ENCODE assay signal across 8 cellular contexts in genomic region chr20:37316116-37316774, GRCh38. TPM values are rescaled to one million over a fixed set of nuclear protein-coding genes. Genes with fewer than 3 reads are reported as not detected.
DNase-seq lines count a peak whose midpoint lies in the region; ATAC-seq, FAIRE-seq and TF ChIP-seq lines count a peak whose summit lies in the region.

No MANE protein-coding gene starts in this region.

- no peak for TF ChIP-seq CTCF in neural progenitor cell (IDR thresholded peaks at IDR 0.05)

- peak; percentile 80 for ATAC-seq in GM19372 (IDR thresholded peaks at IDR 0.05; ENCODE audit: low read depth, unreplicated experiment)
- peak; percentile 80 for ATAC-seq in HG03521 (IDR thresholded peaks at IDR 0.05; ENCODE audit: unreplicated experiment)

- peak overlapping the region; percentile 52 to 88 (median 77) for H3K27ac ChIP-seq in BLaER1 treated with 17β-estradiol and CSF1 and Interleukin-3, amounts not matched to agents 10 nM and 100 nM
- peak overlapping the region; percentile 38 for H3K27ac ChIP-seq in neural progenitor cell

- DNase-seq in activated naive CD8-positive, alpha-beta T cell treated with anti-CD3 and anti-CD28 coated beads for 36 hours: peak; percentile 13
- peak; percentile 27 for DNase-seq in neural progenitor cell (ENCODE audit: low spot score)
- DNase-seq in urothelium cell line (ENCODE audit: low spot score): no peak
- DNase-seq in DMS53 (lab: John Stamatoyannopoulos, UW): no peak
- DNase-seq in globus pallidus (ENCODE audit: low spot score): no peak

- H3K36me3 Mint-ChIP-seq in activated naive CD8-positive, alpha-beta T cell treated with anti-CD3 and anti-CD28 coated beads for 36 hours: peaks cover 6% of the 10 kb centered on the region
- H3K36me3 Mint-ChIP-seq in neural progenitor cell: peaks cover 17% of the 10 kb centered on the region

- H3K4me2 ChIP-seq in BLaER1 treated with 17β-estradiol and CSF1 and Interleukin-3, amounts not matched to agents 10 nM and 100 nM: peak overlapping the region; percentile 81 to 90 (median 87)
- H3K4me2 ChIP-seq in neural progenitor cell: no peak overlapping the region

- H3K27me3 ChIP-seq in BLaER1 treated with 17β-estradiol and CSF1 and Interleukin-3, amounts not matched to agents 10 nM and 100 nM: no peaks in the 10 kb centered on the region
- H3K27me3 ChIP-seq in neural progenitor cell: no peaks in the 10 kb centered on the region

- no peaks in the 10 kb centered on the region for H3K27me3 Mint-ChIP-seq in activated naive CD8-positive, alpha-beta T cell treated with anti-CD3 and anti-CD28 coated beads for 36 hours
- peaks cover 12% of the 10 kb centered on the region for H3K27me3 Mint-ChIP-seq in neural progenitor cell (ENCODE audit: insufficient read depth, low read depth)

- peaks cover 9 to 68% (median 36%) of the 10 kb centered on the region in 11 experiments; a peak in 18 of 22 replicates for H4K20me1 ChIP-seq in BLaER1 treated with 17β-estradiol and CSF1 and Interleukin-3, amounts not matched to agents 10 nM and 100 nM
- H4K20me1 ChIP-seq in neural progenitor cell (ENCODE audit: low read depth): peaks cover 3% of the 10 kb centered on the region

- peak overlapping the region; percentile 74 for H3K27ac Mint-ChIP-seq in activated naive CD8-positive, alpha-beta T cell treated with anti-CD3 and anti-CD28 coated beads for 36 hours
- H3K27ac Mint-ChIP-seq in neural progenitor cell: peak overlapping the region; percentile 59

- H3K4me3 Mint-ChIP-seq in activated naive CD8-positive, alpha-beta T cell treated with anti-CD3 and anti-CD28 coated beads for 36 hours: no peak overlapping the region
- no peak overlapping the region for H3K4me3 Mint-ChIP-seq in neural progenitor cell

- peaks cover 24% of the 10 kb centered on the region for H3F3A ChIP-seq in neural progenitor cell (ENCODE audit: low read depth)

- peaks cover 31% of the 10 kb centered on the region for H3K4me1 Mint-ChIP-seq in activated naive CD8-positive, alpha-beta T cell treated with anti-CD3 and anti-CD28 coated beads for 36 hours
- peaks cover 46% of the 10 kb centered on the region for H3K4me1 Mint-ChIP-seq in neural progenitor cell

- peaks cover 70 to 94% (median 78%) of the 10 kb centered on the region in 10 experiments for H3K4me1 ChIP-seq in BLaER1 treated with 17β-estradiol and CSF1 and Interleukin-3, amounts not matched to agents 10 nM and 100 nM
- H3K4me1 ChIP-seq in neural progenitor cell: peaks cover 43% of the 10 kb centered on the region

- H3K4me3 ChIP-seq in BLaER1 treated with 17β-estradiol and CSF1 and Interleukin-3, amounts not matched to agents 10 nM and 100 nM: peak overlapping the region in 6 of 10 experiments; percentile 7 to 36 (median 14); a peak in 6 of 20 replicates
- no peak overlapping the region for H3K4me3 ChIP-seq in neural progenitor cell

- H3K9ac ChIP-seq in BLaER1 treated with 17β-estradiol and CSF1 and Interleukin-3, amounts not matched to agents 10 nM and 100 nM: peak overlapping the region; percentile 0 to 78 (median 60); a peak in 19 of 22 replicates
- H3K9ac ChIP-seq in neural progenitor cell: no peak overlapping the region

- H3K36me3 ChIP-seq in BLaER1 treated with 17β-estradiol and CSF1 and Interleukin-3, amounts not matched to agents 10 nM and 100 nM: peaks cover 23 to 69% (median 36%) of the 10 kb centered on the region in 11 experiments; a peak in 21 of 22 replicates
- H3K36me3 ChIP-seq in neural progenitor cell: no peaks in the 10 kb centered on the region

- peaks cover 23% of the 10 kb centered on the region for H3K79me2 ChIP-seq in neural progenitor cell (ENCODE audit: low read depth)

- no peak for FAIRE-seq in urothelium cell line (lab: Jason Lieb, UNC)

- no peaks in the 10 kb centered on the region for H3K9me3 Mint-ChIP-seq in activated naive CD8-positive, alpha-beta T cell treated with anti-CD3 and anti-CD28 coated beads for 36 hours
- no peaks in the 10 kb centered on the region for H3K9me3 Mint-ChIP-seq in neural progenitor cell

- H2AFZ ChIP-seq in neural progenitor cell (replicated peaks): no peak overlapping the region

- no peaks in the 10 kb centered on the region for H3K9me3 ChIP-seq in BLaER1 treated with 17β-estradiol and CSF1 and Interleukin-3, amounts not matched to agents 10 nM and 100 nM (replicated peaks in 1 of 11)
- no peaks in the 10 kb centered on the region for H3K9me3 ChIP-seq in neural progenitor cell (ENCODE audit: low read depth)

RNA-seq across cellular contexts. Expression of gene MANBAL, which starts 26.8 kb away (rescaled TPM):
- total RNA-seq in activated naive CD8-positive, alpha-beta T cell treated with anti-CD3 and anti-CD28 coated beads for 36 hours: 10 to 100 TPM; 11.2 to 12.8 TPM
- 32.7 and 44.8 TPM in 2 replicates for total RNA-seq in neural progenitor cell (ENCODE audit: low replicate concordance)

RNA-seq across cellular contexts. Expression of gene SRC, which starts 29.7 kb away (rescaled TPM):
- 1 to 10 TPM; 1.1 to 1.9 TPM for total RNA-seq in activated naive CD8-positive, alpha-beta T cell treated with anti-CD3 and anti-CD28 coated beads for 36 hours
- 15.4 and 47.4 TPM in 2 replicates for total RNA-seq in neural progenitor cell (ENCODE audit: low replicate concordance)

RNA-seq across cellular contexts. Expression of gene GHRH, which starts 54.6 kb away (rescaled TPM):
- total RNA-seq in activated naive CD8-positive, alpha-beta T cell treated with anti-CD3 and anti-CD28 coated beads for 36 hours: not detected
- total RNA-seq in neural progenitor cell (ENCODE audit: low replicate concordance): 3.2 TPM in 1 of 2 replicates, not detected in the other

Comparison
In these comparisons a context has a peak if more than half of its experiments do, and no peak if none do; other contexts are left out.
1. DNase-seq: peak in activated naive CD8-positive, alpha-beta T cell treated with anti-CD3 and anti-CD28 coated beads for 36 hours (single experiment) and neural progenitor cell (single experiment); none in urothelium cell line (single experiment), DMS53 (single experiment) and globus pallidus (single experiment).